ENCODE assay signal across 20 cellular contexts in genomic region chr2:226272435-226272834, GRCh38.
DNase-seq lines count a peak whose midpoint lies in the region; ATAC-seq, FAIRE-seq and TF ChIP-seq lines count a peak whose summit lies in the region.
"Had no signal": no experiment of that assay in that cellular context is flagged by ENCODE, and none has a peak within 500 bp of the region (broad histone marks: within the 10 kb centered on the region; RNA-seq: fewer than 3 reads in every experiment).

No MANE protein-coding gene starts in this region.

- H3K4ac ChIP-seq in IMR-90 (ENCODE audit: low read depth, low read length), result no peak overlapping the region

- H3K36me3 ChIP-seq in IMR-90 (ENCODE audit: control insufficient read depth, insufficient read depth, low read length) (no peaks in the 10 kb centered on the region), uterus (no peaks in the 10 kb centered on the region), transverse colon (no peaks in the 10 kb centered on the region)
- H3K36me3 ChIP-seq: BLaER1 treated with 17β-estradiol and CSF1 and Interleukin-3, amounts not matched to agents 10 nM and 100 nM had no signal

- H3K4me2 ChIP-seq in A549 (no peak overlapping the region), IMR-90 (ENCODE audit: low read depth, low read length) (no peak overlapping the region)

- H3K18ac ChIP-seq in IMR-90 (ENCODE audit: low read depth, low read length), result no peak overlapping the region

- no peak for TF ChIP-seq CTCF in A549 (IDR thresholded peaks at IDR 0.05)
- no peak for TF ChIP-seq CTCF in IMR-90 (conservative IDR thresholded peaks at IDR 0.05; ENCODE audit: low read depth, low read length)
- TF ChIP-seq CTCF in uterus (IDR thresholded peaks at IDR 0.05), result no peak
- no peak for TF ChIP-seq CTCF in transverse colon (IDR thresholded peaks at IDR 0.05)

- TF ChIP-seq POLR2A in A549 (IDR thresholded peaks at IDR 0.05; ENCODE audit: low read length), result no peak
- TF ChIP-seq POLR2A in IMR-90 (IDR thresholded peaks at IDR 0.05; ENCODE audit: low read depth, low read length), result no peak
- TF ChIP-seq POLR2A in uterus (IDR thresholded peaks at IDR 0.05), result no peak
- no peak for TF ChIP-seq POLR2A in transverse colon (IDR thresholded peaks at IDR 0.05)

- dilution Hi-C loops in IMR-90 (cut with HindIII; ENCODE audit: low sequenced_read_pairs, unreplicated experiment), result no loop called here

- in situ Hi-C loops in IMR-90 (cut with MboI; ENCODE audit: low sequenced_read_pairs), result no loop called here
- in situ Hi-C loops in transverse colon (cut with MboI; ENCODE audit: low pct_ligation_motif_present in 1 of 4, low pct_unique_long_range_greater_than_20kb in 1 of 4, low sequenced_read_pairs in 3 of 4), result no loop called here

- H4K20me1 ChIP-seq in IMR-90 (ENCODE audit: insufficient read depth, low read length), result no peaks in the 10 kb centered on the region
- H4K20me1 ChIP-seq: BLaER1 treated with 17β-estradiol and CSF1 and Interleukin-3, amounts not matched to agents 10 nM and 100 nM had no signal

- no peak overlapping the region for H3K9ac ChIP-seq in IMR-90 (ENCODE audit: low read depth, low read length)
- H3K9ac ChIP-seq: BLaER1 treated with 17β-estradiol and CSF1 and Interleukin-3, amounts not matched to agents 10 nM and 100 nM; GM23248 had no signal

- H3K79me1 ChIP-seq in IMR-90 (ENCODE audit: low read depth in 1 of 2, low read length in 2 of 2), result no peaks in the 10 kb centered on the region

- POLR2A ChIA-PET in A549 (lab: Yijun Ruan, JAX) (no interaction called here), IMR-90 (lab: Charles Lee; ENCODE audit: unreplicated experiment) (no interaction called here)

- H4K8ac ChIP-seq in IMR-90 (ENCODE audit: low read depth in 2 of 2, low read length in 2 of 2), result no peak overlapping the region

- no peak overlapping the region for H4K91ac ChIP-seq in IMR-90 (ENCODE audit: insufficient read depth, low read depth, low read length)

- no TSS peak for BruUV-seq in IMR-90 (replicated peaks; lab: Mats Ljungman, UMichigan)

- no peak overlapping the region for H2AFZ ChIP-seq in IMR-90 (replicated peaks; ENCODE audit: low read length, poor library complexity)
- H2AFZ ChIP-seq: GM23248 had no signal

- TF ChIP-seq RAD21 in A549 (conservative IDR thresholded peaks at IDR 0.05 in 1 of 2, IDR thresholded peaks at IDR 0.05 in 1 of 2), result no peak
- TF ChIP-seq RAD21 in IMR-90 (IDR thresholded peaks at IDR 0.05; ENCODE audit: low read length), result no peak

- H3K4me1 ChIP-seq in A549 (no peaks in the 10 kb centered on the region), IMR-90 (ENCODE audit: control insufficient read depth, insufficient read depth, low read length) (no peaks in the 10 kb centered on the region), uterus (no peaks in the 10 kb centered on the region), transverse colon (no peaks in the 10 kb centered on the region)

- no peak overlapping the region for H2BK20ac ChIP-seq in IMR-90 (ENCODE audit: low read depth, low read length)

- WGBS in A549 (ENCODE audit: missing lambda C conversion rate), result 24% methylated on average over 1 of the region's 1 CpG
- no CpG with 5 or more reads among the region's 1 CpG for WGBS in IMR-90 (ENCODE audit: extremely low coverage in 2 of 2, insufficient read length in 1 of 2), 2 experiments
- WGBS in transverse colon (ENCODE audit: low coverage in 1 of 2), 2 donors, result 69 to 86% methylated on average over 1 of the region's 1 CpG

- DNase-seq in A549 (ENCODE audit: low read depth in 1 of 2, low spot score in 1 of 2), result no peak
- DNase-seq in IMR-90, result no peak
- peak; percentile 7 for DNase-seq in medulla oblongata (ENCODE audit: extremely low spot score)
- peak; percentile 26 for DNase-seq in pons (ENCODE audit: low spot score)
- no peak for DNase-seq in dedifferentiated amniotic fluid mesenchymal stem cell (ENCODE audit: extremely low spot score)
- DNase-seq in uterus, result no peak
- DNase-seq in transverse colon, result no peak
- DNase-seq: 8988T; Calu3; CD8-positive, alpha-beta T cell; DMS 273 treated with DMSO at 0.1 percent for 48 hours; DMS53; DND-41; EL; GM23248; HCEC 1CT had no signal

- TF ChIP-seq EP300 in A549 (IDR thresholded peaks at IDR 0.05), result no peak
- TF ChIP-seq EP300 in transverse colon (IDR thresholded peaks at IDR 0.05; ENCODE audit: low read depth), result no peak

- no peak overlapping the region for H2AK9ac ChIP-seq in IMR-90 (replicated peaks; ENCODE audit: low read depth, low read length, poor library complexity)

- H3K27ac ChIP-seq in A549 (no peak overlapping the region), IMR-90 (ENCODE audit: insufficient read depth, low read length) (no peak overlapping the region), uterus (no peak overlapping the region), transverse colon (no peak overlapping the region)
- H3K27ac ChIP-seq: BLaER1 treated with 17β-estradiol and CSF1 and Interleukin-3, amounts not matched to agents 10 nM and 100 nM; GM23248 had no signal

- H3K4me3 ChIP-seq in A549 (no peak overlapping the region), IMR-90 (ENCODE audit: insufficient read depth, low read depth, low read length) (no peak overlapping the region), uterus (no peak overlapping the region), transverse colon (no peak overlapping the region)
- H3K4me3 ChIP-seq: BLaER1 treated with 17β-estradiol and CSF1 and Interleukin-3, amounts not matched to agents 10 nM and 100 nM; GM23248 had no signal

- H2BK5ac ChIP-seq in IMR-90 (ENCODE audit: low read depth, low read length, poor library complexity, severe bottlenecking), result no peak overlapping the region

- no peak overlapping the region for H2BK15ac ChIP-seq in IMR-90 (ENCODE audit: low read depth, low read length)

- H2BK120ac ChIP-seq in IMR-90 (ENCODE audit: low read depth, low read length), result no peak overlapping the region

- ATAC-seq in A549 (no peak), IMR-90 (ENCODE audit: low read depth) (no peak)
- ATAC-seq: CD8-positive, alpha-beta T cell had no signal

- no peak overlapping the region for H3K23ac ChIP-seq in IMR-90 (ENCODE audit: low read depth, low read length)

- CTCF ChIA-PET in A549 (lab: Yijun Ruan, JAX) (interaction anchor here (1.6 kb wide), 1 partner anchor 14 kb away, joined by 5 read pairs; no protein-coding TSS in a partner anchor), IMR-90 (lab: Yijun Ruan, JAX) (no interaction called here)

- no peaks in the 10 kb centered on the region for H3K9me3 ChIP-seq in A549
- no peaks in the 10 kb centered on the region for H3K9me3 ChIP-seq in IMR-90 (ENCODE audit: control insufficient read depth, insufficient read depth, low read length)
- H3K9me3 ChIP-seq in uterus, result no peaks in the 10 kb centered on the region
- no peaks in the 10 kb centered on the region for H3K9me3 ChIP-seq in transverse colon
- H3K9me3 ChIP-seq: BLaER1 treated with 17β-estradiol and CSF1 and Interleukin-3, amounts not matched to agents 10 nM and 100 nM had no signal

- H4K5ac ChIP-seq in IMR-90 (ENCODE audit: low read depth, low read length), result no peak overlapping the region

- no peaks in the 10 kb centered on the region for H3K27me3 ChIP-seq in IMR-90 (ENCODE audit: control insufficient read depth, insufficient read depth, low read length)
- H3K27me3 ChIP-seq in uterus, result no peaks in the 10 kb centered on the region
- H3K27me3 ChIP-seq in transverse colon, result no peaks in the 10 kb centered on the region
- H3K27me3 ChIP-seq: BLaER1 treated with 17β-estradiol and CSF1 and Interleukin-3, amounts not matched to agents 10 nM and 100 nM had no signal

- no peaks in the 10 kb centered on the region for H3K9me1 ChIP-seq in IMR-90 (ENCODE audit: insufficient read depth, low read length)

- intact Hi-C loops in IMR-90 (cut with micrococcal nuclease) (no loop called here), uterus (cut with DNase I; ENCODE audit: low total_unique reads) (no loop called here), transverse colon (cut with DNase I; ENCODE audit: low total_unique reads) (no loop called here)

- no peak for FAIRE-seq in A549 (lab: Jason Lieb, UNC)
- FAIRE-seq: G401.6, GM12891, GM19239 had no signal

- no peak overlapping the region for H3K56ac ChIP-seq in IMR-90 (ENCODE audit: extremely low read depth, insufficient read depth, low read length)

- H3K14ac ChIP-seq in IMR-90 (replicated peaks; ENCODE audit: low read depth, low read length), result no peak overlapping the region

- H2AK5ac ChIP-seq in IMR-90 (ENCODE audit: low read depth, low read length), result no peak overlapping the region

TF ChIP-seq in A549, 52 proteins besides CTCF, POLR2A, EP300 and RAD21:
- no peak for TF ChIP-seq CHD2 (IDR thresholded peaks at IDR 0.05; ENCODE audit: low read length, partially characterized antibody)
- peak; percentile 80 for TF ChIP-seq MAFK (IDR thresholded peaks at IDR 0.05; ENCODE audit: partially characterized antibody)
- no peak for TF ChIP-seq E2F6 (IDR thresholded peaks at IDR 0.05; ENCODE audit: borderline replicate concordance, low read depth)

TF ChIP-seq in IMR-90, 13 proteins besides CTCF, POLR2A, EP300 and RAD21:
- TF ChIP-seq CHD1 (IDR thresholded peaks at IDR 0.05; ENCODE audit: low read depth, low read length), result no peak
- peak; percentile 73 for TF ChIP-seq MAFK (IDR thresholded peaks at IDR 0.05; ENCODE audit: low read depth, low read length)

Comparison
In these comparisons a context has a peak if more than half of its experiments do, and no peak if none do; other contexts are left out.
1. DNase-seq: peak in medulla oblongata (single experiment) and pons (single experiment); none in A549 (0 of 2), IMR-90 (single experiment), dedifferentiated amniotic fluid mesenchymal stem cell (single experiment), uterus (0 of 2) and transverse colon (single experiment).